In genomic region chr17:49763735-49764558, GRCh38 we compare ENCODE assay signal across 1 cellular context.
TF ChIP-seq lines count a peak whose summit lies in the region.

Gene FAM117A (minus strand): TSS chr17:49764131. CDS start chr17:49764087, 44 bp downstream.

TF ChIP-seq in HepG2, 621 proteins besides CTCF, POLR2A, EP300 and RAD21 (continued from another document):
- no peak for TF ChIP-seq ZNF691 (CRISPR knock-in tag; IDR thresholded peaks at IDR 0.05; ENCODE audit: borderline replicate concordance, low read depth)
- TF ChIP-seq MAFG (CRISPR knock-in tag; IDR thresholded peaks at IDR 0.05), result no peak
- no peak for TF ChIP-seq MTF1 (CRISPR knock-in tag; IDR thresholded peaks at IDR 0.05)
- no peak for TF ChIP-seq TCF12 (IDR thresholded peaks at IDR 0.05)
- TF ChIP-seq TCF12 (CRISPR knock-in tag; IDR thresholded peaks at IDR 0.05), result no peak
- TF ChIP-seq MXI1 (IDR thresholded peaks at IDR 0.05; ENCODE audit: borderline replicate concordance, low read depth, low read length), result peak; percentile 46; the same call in 1 of the 3 replicates
- TF ChIP-seq HDAC2 (CRISPR knock-in tag; IDR thresholded peaks at IDR 0.05), result no peak
- TF ChIP-seq ZBTB7B (CRISPR knock-in tag; IDR thresholded peaks at IDR 0.05), result no peak; the same call in 1 of the 2 replicates
- no peak for TF ChIP-seq HDAC1 (CRISPR knock-in tag; IDR thresholded peaks at IDR 0.05)
- TF ChIP-seq ZNF580 (CRISPR knock-in tag; IDR thresholded peaks at IDR 0.05; ENCODE audit: borderline replicate concordance, low read depth), result no peak; the same call in none of the 2 replicates
- TF ChIP-seq SRF (IDR thresholded peaks at IDR 0.05; ENCODE audit: low read depth, low read length), result 0 out of 2 replicates have a peak, but pooled peaks have one; percentile 9
- TF ChIP-seq ARNT (IDR thresholded peaks at IDR 0.05), result no peak
- no peak for TF ChIP-seq SNRNP70 (IDR thresholded peaks at IDR 0.05; ENCODE audit: low read depth, low read length)
- TF ChIP-seq NBN (conservative IDR thresholded peaks at IDR 0.05), result no peak
- TF ChIP-seq GPN1 (CRISPR knock-in tag; IDR thresholded peaks at IDR 0.05; ENCODE audit: borderline replicate concordance), result no peak
- TF ChIP-seq TBX3 (IDR thresholded peaks at IDR 0.05; ENCODE audit: borderline replicate concordance), result no peak
- no peak for TF ChIP-seq ZNF276 (CRISPR knock-in tag; IDR thresholded peaks at IDR 0.05; ENCODE audit: low read depth)
- no peak for TF ChIP-seq MTERF4 (CRISPR knock-in tag; IDR thresholded peaks at IDR 0.05)
- TF ChIP-seq ELF1 (CRISPR knock-in tag; IDR thresholded peaks at IDR 0.05), result peak; percentile 11; the same call in 1 of the 2 replicates
- peak; percentile 95 for TF ChIP-seq POGZ (CRISPR knock-in tag; IDR thresholded peaks at IDR 0.05)
- TF ChIP-seq ZKSCAN5 (CRISPR knock-in tag; IDR thresholded peaks at IDR 0.05), result no peak
- TF ChIP-seq HBP1 (CRISPR knock-in tag; IDR thresholded peaks at IDR 0.05; ENCODE audit: low read depth), result no peak
- no peak for TF ChIP-seq ZNF891 (CRISPR knock-in tag; IDR thresholded peaks at IDR 0.05)
- peak; percentile 24; the same call in 1 of the 2 replicates for TF ChIP-seq MNT (IDR thresholded peaks at IDR 0.05)
- no peak for TF ChIP-seq NFE2L2 (IDR thresholded peaks at IDR 0.05; ENCODE audit: low read length)
- no peak for TF ChIP-seq HOXA9 (CRISPR knock-in tag; IDR thresholded peaks at IDR 0.05; ENCODE audit: borderline replicate concordance)
- no peak for TF ChIP-seq ZNF530 (CRISPR knock-in tag; IDR thresholded peaks at IDR 0.05; ENCODE audit: low read depth)
- TF ChIP-seq ZNF124 (CRISPR knock-in tag; IDR thresholded peaks at IDR 0.05), result no peak
- TF ChIP-seq ZNF841 (CRISPR knock-in tag; IDR thresholded peaks at IDR 0.05; ENCODE audit: borderline replicate concordance), result no peak
